11 cellular contexts compared by ENCODE assay signal in genomic region chr19:44677019-44677809, GRCh38. TPM values are rescaled to one million over a fixed set of nuclear protein-coding genes. Genes with fewer than 3 reads are reported as not detected.
A peak's percentile ranks its signal among the peaks of the same experiment; 100 is the strongest.
DNase-seq lines count a peak whose midpoint lies in the region; ATAC-seq and TF ChIP-seq lines count a peak whose summit lies in the region.
"Had no signal": no experiment of that assay in that cellular context is flagged by ENCODE, and none has a peak within 500 bp of the region (broad histone marks: within the 10 kb centered on the region; RNA-seq: fewer than 3 reads in every experiment).

No MANE protein-coding gene starts in this region.

- no peak overlapping the region for H3K4me3 ChIP-seq in Panc1 (ENCODE audit: low read depth in 2 of 2, low read length in 2 of 2)

- DNase-seq in SKM-1 treated with dmso at 0.1 percent for 144 hours (lab: John Stamatoyannopoulos, UW; ENCODE audit: unreplicated experiment) (peak; percentile 11), SKM-1 (lab: John Stamatoyannopoulos, UW; ENCODE audit: unreplicated experiment) (no peak), Panc1 (ENCODE audit: low read depth, low spot score) (no peak), fibroblast of peridontal ligament (ENCODE audit: extremely low read depth) (peak; percentile 59), type B pancreatic cell (ENCODE audit: extremely low spot score, unreplicated experiment) (no peak), NCI-H1048 (lab: John Stamatoyannopoulos, UW) (no peak), midbrain (lab: John Stamatoyannopoulos, UW) (no peak)
- DNase-seq: activated naive CD8-positive, alpha-beta T cell treated with anti-CD3 and anti-CD28 coated beads, Interleukin-2, amount 10 ng/mL, durations not matched to agents 7 days and 5 days; C1 segment of cervical spinal cord had no signal

- no peaks in the 10 kb centered on the region for H3K36me3 ChIP-seq in Panc1 (ENCODE audit: control insufficient read depth, insufficient read depth, low read length)

- CTCF ChIA-PET in Panc1 (lab: Charles Lee) = no interaction called here

- no peak for TF ChIP-seq CTCF in Panc1 (IDR thresholded peaks at IDR 0.05)
- TF ChIP-seq CTCF in type B pancreatic cell (conservative IDR thresholded peaks at IDR 0.05) = no peak

- POLR2A ChIA-PET in Panc1 (lab: Charles Lee) = interaction anchor here (0.6 kb wide), 1 partner anchor 22 kb away, joined by 3 read pairs; no protein-coding TSS in a partner anchor

- no peaks in the 10 kb centered on the region for H3K27me3 ChIP-seq in Panc1 (ENCODE audit: control insufficient read depth, insufficient read depth, low read length)

- in situ Hi-C loops in Panc1 (cut with HindIII; ENCODE audit: low pct_unique_long_range_greater_than_20kb, low sequenced_read_pairs) = no loop called here

- peak overlapping the region; percentile 82 for H3K27ac Mint-ChIP-seq in type B pancreatic cell
- H3K27ac Mint-ChIP-seq: activated naive CD8-positive, alpha-beta T cell treated with anti-CD3 and anti-CD28 coated beads, Interleukin-2, amount 10 ng/mL, durations not matched to agents 7 days and 5 days; T-helper 1 cell treated with Interleukin-12 subunit alpha and Interleukin-12 subunit beta and Interleukin-4 antibody, amounts not matched to agents 30 μg/mL and 1 μg/mL, for 36 hours had no signal

- H3K27me3 Mint-ChIP-seq in type B pancreatic cell = no peaks in the 10 kb centered on the region
- H3K27me3 Mint-ChIP-seq: activated naive CD8-positive, alpha-beta T cell treated with anti-CD3 and anti-CD28 coated beads, Interleukin-2, amount 10 ng/mL, durations not matched to agents 7 days and 5 days had no signal

- H3K27ac ChIP-seq in Panc1 (ENCODE audit: low read length) = no peak overlapping the region

- peak overlapping the region; percentile 50 for H3K4me3 Mint-ChIP-seq in type B pancreatic cell
- H3K4me3 Mint-ChIP-seq: activated naive CD8-positive, alpha-beta T cell treated with anti-CD3 and anti-CD28 coated beads, Interleukin-2, amount 10 ng/mL, durations not matched to agents 7 days and 5 days; T-helper 1 cell treated with Interleukin-12 subunit alpha and Interleukin-12 subunit beta and Interleukin-4 antibody, amounts not matched to agents 30 μg/mL and 1 μg/mL, for 36 hours had no signal

- intact Hi-C loops in Panc1 (cut with micrococcal nuclease; ENCODE audit: unreplicated experiment) = no loop called here

- no peaks in the 10 kb centered on the region for H3K9me3 Mint-ChIP-seq in type B pancreatic cell
- H3K9me3 Mint-ChIP-seq: activated naive CD8-positive, alpha-beta T cell treated with anti-CD3 and anti-CD28 coated beads, Interleukin-2, amount 10 ng/mL, durations not matched to agents 7 days and 5 days; T-helper 1 cell treated with Interleukin-12 subunit alpha and Interleukin-12 subunit beta and Interleukin-4 antibody, amounts not matched to agents 30 μg/mL and 1 μg/mL, for 36 hours had no signal

- no peaks in the 10 kb centered on the region; the same call in 1 of the 2 replicates for H3K4me1 ChIP-seq in Panc1 (ENCODE audit: control insufficient read depth, insufficient read depth, low read length)

- H3K4me1 Mint-ChIP-seq in type B pancreatic cell (ENCODE audit: unreplicated experiment) = peaks cover 6% of the 10 kb centered on the region
- H3K4me1 Mint-ChIP-seq: activated naive CD8-positive, alpha-beta T cell treated with anti-CD3 and anti-CD28 coated beads, Interleukin-2, amount 10 ng/mL, durations not matched to agents 7 days and 5 days had no signal

- ATAC-seq in Panc1 (0 out of 2 replicates have a peak, but pooled peaks have one; percentile 23), HG02798 (IDR thresholded peaks at IDR 0.05; ENCODE audit: poor library complexity, unreplicated experiment) (no peak)

- no peaks in the 10 kb centered on the region for H3K9me3 ChIP-seq in Panc1 (ENCODE audit: control insufficient read depth, insufficient read depth, low read depth, low read length)

- no peaks in the 10 kb centered on the region for H3K36me3 Mint-ChIP-seq in type B pancreatic cell
- H3K36me3 Mint-ChIP-seq: activated naive CD8-positive, alpha-beta T cell treated with anti-CD3 and anti-CD28 coated beads, Interleukin-2, amount 10 ng/mL, durations not matched to agents 7 days and 5 days had no signal

- no TSS peak for BruUV-seq in Panc1 (replicated peaks; lab: Mats Ljungman, UMichigan)

RNA-seq across cellular contexts. Expression of gene CEACAM19, which starts 5.9 kb away (rescaled TPM):
- total RNA-seq in Panc1 (2021; ENCODE audit: unreplicated experiment) = 1.2 TPM
- 0.64 TPM for polyA plus RNA-seq in Panc1 (2012; ENCODE audit: insufficient read length)
- 6.1 and 6.3 TPM in 2 replicates for total RNA-seq in type B pancreatic cell (ENCODE audit: low replicate concordance)

RNA-seq across cellular contexts. Expression of gene CEACAM16, which starts 21.7 kb away (rescaled TPM):
- not detected for total RNA-seq in Panc1 (2021; ENCODE audit: unreplicated experiment)
- not detected for polyA plus RNA-seq in Panc1 (2012; ENCODE audit: insufficient read length)
- not detected in 2 replicates for total RNA-seq in type B pancreatic cell (ENCODE audit: low replicate concordance)
- total RNA-seq: activated naive CD8-positive, alpha-beta T cell treated with anti-CD3 and anti-CD28 coated beads, Interleukin-2, amount 10 ng/mL, durations not matched to agents 7 days and 5 days had no signal

RNA-seq across cellular contexts. Expression of gene PVR, which starts 33.5 kb away (rescaled TPM):
- total RNA-seq in Panc1 (2021; ENCODE audit: unreplicated experiment) (47.7 TPM), type B pancreatic cell (ENCODE audit: low replicate concordance) (29.7 and 38.6 TPM in 2 replicates)
- polyA plus RNA-seq in Panc1 (2012; ENCODE audit: insufficient read length) = 39.9 TPM

Comparison
In these comparisons a context has a peak if more than half of its experiments do, and no peak if none do; other contexts are left out.
1. DNase-seq: peak in SKM-1 treated with dmso at 0.1 percent for 144 hours (single experiment) and fibroblast of peridontal ligament (single experiment); none in SKM-1 (single experiment), Panc1 (single experiment), type B pancreatic cell (single experiment), NCI-H1048 (single experiment) and midbrain (single experiment).